24 cellular contexts compared by ENCODE assay signal in genomic region chr14:103816991-103817390, GRCh38.
"Had no signal": no experiment of that assay in that cellular context is flagged by ENCODE, and none has a peak within 500 bp of the region (broad histone marks: within the 10 kb centered on the region; RNA-seq: fewer than 3 reads in every experiment).

No MANE protein-coding gene starts in this region.

- H3K36me3 ChIP-seq: breast epithelium, esophagus squamous epithelium, gastroesophageal sphincter, thoracic aorta, upper lobe of left lung had no signal

- H3K4me3 Mint-ChIP-seq: activated CD4-positive, alpha-beta memory T cell treated with anti-CD3 and anti-CD28 coated beads, Interleukin-2, amount 10 ng/mL, durations not matched to agents 7 days and 5 days; activated CD4-positive, alpha-beta T cell treated with anti-CD3 and anti-CD28 coated beads, Interleukin-2, amount 10 ng/mL, durations not matched to agents 24 days and 14 days; activated T-helper 1 cell treated with anti-CD3 and anti-CD28 coated beads, Interleukin-12 subunit alpha, Interleukin-12 subunit beta, Interleukin-2, Interleukin-4 antibody, amounts not matched to agents 30 ng/mL and 10 ng/mL and 1 ng/mL, durations not matched to agents 14 hours and 24 hours and 36 hours; neural crest cell; stimulated activated naive B cell treated with anti-CD40 and anti-IgM and Interleukin-4, amounts not matched to agents 10 μg/mL and 1 μg/mL and 100 μg/mL, for 72 hours had no signal

- H3K4me3 ChIP-seq: breast epithelium, coronary artery, esophagus squamous epithelium, gastroesophageal sphincter, lung, thoracic aorta, upper lobe of left lung had no signal

- H3K27ac Mint-ChIP-seq: activated CD4-positive, alpha-beta memory T cell treated with anti-CD3 and anti-CD28 coated beads, Interleukin-2, amount 10 ng/mL, durations not matched to agents 7 days and 5 days; activated CD4-positive, alpha-beta T cell treated with anti-CD3 and anti-CD28 coated beads, Interleukin-2, amount 10 ng/mL, durations not matched to agents 24 days and 14 days; activated naive CD4-positive, alpha-beta T cell treated with anti-CD3 and anti-CD28 coated beads, Interleukin-2, amount 50 U/mL, for 72 hours; activated T-helper 1 cell treated with anti-CD3 and anti-CD28 coated beads, Interleukin-12 subunit alpha, Interleukin-12 subunit beta, Interleukin-2, Interleukin-4 antibody, amounts not matched to agents 30 ng/mL and 10 ng/mL and 1 ng/mL, durations not matched to agents 14 hours and 24 hours and 36 hours; stimulated activated naive B cell treated with anti-CD40 and anti-IgM and Interleukin-4, amounts not matched to agents 10 μg/mL and 1 μg/mL and 100 μg/mL, for 72 hours had no signal

- H3K27ac ChIP-seq: breast epithelium, coronary artery, esophagus squamous epithelium, gastroesophageal sphincter, thoracic aorta, VCaP had no signal

- H3K36me3 Mint-ChIP-seq: activated naive CD4-positive, alpha-beta T cell treated with anti-CD3 and anti-CD28 coated beads, Interleukin-2, amount 50 U/mL, for 72 hours had no signal

- DNase-seq: activated CD4-positive, alpha-beta memory T cell treated with anti-CD3 and anti-CD28 coated beads, Interleukin-2, amount 10 ng/mL, durations not matched to agents 7 days and 5 days; activated CD4-positive, alpha-beta T cell treated with anti-CD3 and anti-CD28 coated beads, Interleukin-2, amount 10 ng/mL, durations not matched to agents 24 days and 14 days; activated gamma-delta T cell; activated T-cell treated with anti-CD3 and anti-CD28 coated beads for 4 hours; cerebellar nuclear complex; esophagus squamous epithelium; head of caudate nucleus; islet precursor cell; left colon; naive thymus-derived CD4-positive, alpha-beta T cell; stimulated activated CD4-positive, alpha-beta T cell treated with anti-CD3 and anti-CD28 coated beads, Interleukin-2, amount 100 ng/mL, for 48 hours; stimulated activated CD8-positive, alpha-beta memory T cell treated with anti-CD3 and anti-CD28 coated beads, Interleukin-4, amount 100 ng/mL, for 48 hours; stimulated activated naive B cell treated with anti-CD40 and anti-IgM and Interleukin-4, amounts not matched to agents 10 μg/mL and 1 μg/mL and 100 μg/mL, for 72 hours; upper lobe of left lung had no signal

- H3K9me3 ChIP-seq: breast epithelium, esophagus squamous epithelium, gastroesophageal sphincter, thoracic aorta, upper lobe of left lung had no signal

- ATAC-seq: activated CD4-positive, CD25-positive, alpha-beta regulatory T cell treated with anti-CD3 and anti-CD28 coated beads, Interleukin-2, amount 50 U/mL, for 24 hours; activated naive CD4-positive, alpha-beta T cell treated with anti-CD3 and anti-CD28 coated beads, Interleukin-2, amount 50 U/mL, for 72 hours; gastroesophageal sphincter; left colon; naive thymus-derived CD4-positive, alpha-beta T cell; stimulated activated naive B cell treated with anti-CD40 and anti-IgM and Interleukin-4, amounts not matched to agents 10 μg/mL and 1 μg/mL and 100 μg/mL, for 72 hours had no signal

- H3K9me3 Mint-ChIP-seq: activated CD4-positive, alpha-beta memory T cell treated with anti-CD3 and anti-CD28 coated beads, Interleukin-2, amount 10 ng/mL, durations not matched to agents 7 days and 5 days; activated CD4-positive, alpha-beta T cell treated with anti-CD3 and anti-CD28 coated beads, Interleukin-2, amount 10 ng/mL, durations not matched to agents 24 days and 14 days; activated naive CD4-positive, alpha-beta T cell treated with anti-CD3 and anti-CD28 coated beads, Interleukin-2, amount 50 U/mL, for 72 hours; activated T-helper 1 cell treated with anti-CD3 and anti-CD28 coated beads, Interleukin-12 subunit alpha, Interleukin-12 subunit beta, Interleukin-2, Interleukin-4 antibody, amounts not matched to agents 30 ng/mL and 10 ng/mL and 1 ng/mL, durations not matched to agents 14 hours and 24 hours and 36 hours; naive thymus-derived CD4-positive, alpha-beta T cell; neural crest cell; stimulated activated naive B cell treated with anti-CD40 and anti-IgM and Interleukin-4, amounts not matched to agents 10 μg/mL and 1 μg/mL and 100 μg/mL, for 72 hours had no signal

- H3K4me1 ChIP-seq: breast epithelium had no signal

- H3K27me3 ChIP-seq: breast epithelium, esophagus squamous epithelium, gastroesophageal sphincter, upper lobe of left lung had no signal

- H3K27me3 Mint-ChIP-seq: activated CD4-positive, alpha-beta memory T cell treated with anti-CD3 and anti-CD28 coated beads, Interleukin-2, amount 10 ng/mL, durations not matched to agents 7 days and 5 days; stimulated activated naive B cell treated with anti-CD40 and anti-IgM and Interleukin-4, amounts not matched to agents 10 μg/mL and 1 μg/mL and 100 μg/mL, for 72 hours had no signal
